Comparison of ENCODE assay signal across 10 cellular contexts in the genomic region with DNA sequence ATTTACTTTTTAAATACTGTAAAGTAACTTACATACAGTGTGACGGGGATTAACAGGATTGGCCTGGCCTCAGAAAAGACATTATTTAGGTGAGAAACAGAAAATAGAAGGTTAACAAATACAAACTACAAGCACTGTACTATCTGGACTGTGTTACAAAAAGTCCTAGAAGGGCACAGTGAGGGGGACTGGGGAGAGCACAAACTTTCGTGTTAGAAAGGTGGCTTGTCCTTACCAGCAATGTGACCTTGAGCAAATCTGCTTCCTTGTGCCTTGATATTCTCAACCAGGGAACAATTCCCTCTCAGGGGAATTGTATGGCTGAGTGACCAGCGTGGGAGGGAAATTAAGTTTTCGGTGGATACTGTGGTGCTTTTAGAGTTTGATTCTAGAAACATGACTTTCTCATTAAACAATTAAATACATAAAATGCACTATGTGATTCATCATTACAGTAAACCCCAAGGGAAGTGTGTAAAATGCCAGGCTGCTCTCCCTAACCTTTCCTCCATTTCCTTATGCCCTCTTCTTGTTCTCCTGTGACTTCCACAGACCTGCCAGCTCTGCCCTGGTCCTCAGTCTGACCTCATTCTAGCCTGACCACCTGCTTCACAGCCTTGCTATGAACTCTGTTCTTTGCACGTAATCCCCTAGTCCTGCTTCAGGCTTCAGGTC. TPM values are rescaled to one million over a fixed set of nuclear protein-coding genes. Genes with fewer than 3 reads are reported as not detected.
DNase-seq lines count a peak whose midpoint lies in the region; ATAC-seq and TF ChIP-seq lines count a peak whose summit lies in the region.
"Had no signal": no experiment of that assay in that cellular context is flagged by ENCODE, and none has a peak within 500 bp of the region (broad histone marks: within the 10 kb centered on the region; RNA-seq: fewer than 3 reads in every experiment).

No MANE protein-coding gene starts in this region.

- DNase-seq in EL, result peak; percentile 43
- peak; percentile 56 for DNase-seq in MG63
- no peak for DNase-seq in effector memory CD8-positive, alpha-beta T cell
- no peak for DNase-seq in stimulated activated CD4-positive, alpha-beta T cell treated with anti-CD3 and anti-CD28 coated beads, Interleukin-1b, Interleukin-23, amount 100 ng/mL, for 48 hours
- no peak for DNase-seq in NCI-H510A (lab: John Stamatoyannopoulos, UW)
- DNase-seq: activated CD4-positive, CD25-positive, alpha-beta regulatory T cell; NCI-H2171 treated with DMSO at 0.1 percent for 48 hours; thyroid gland had no signal

- peak overlapping the region; percentile 40 to 42 for H3K4me3 Mint-ChIP-seq in effector memory CD8-positive, alpha-beta T cell
- H3K4me3 Mint-ChIP-seq in nephron, result no peak overlapping the region

- no peaks in the 10 kb centered on the region for H3K27me3 Mint-ChIP-seq in effector memory CD8-positive, alpha-beta T cell
- no peaks in the 10 kb centered on the region for H3K27me3 Mint-ChIP-seq in nephron (ENCODE audit: low read depth)

- no peaks in the 10 kb centered on the region for H3K36me3 ChIP-seq in MG63
- H3K36me3 ChIP-seq: thyroid gland had no signal

- no peak for TF ChIP-seq CTCF in nephron (IDR thresholded peaks at IDR 0.05; ENCODE audit: unreplicated experiment in 3 of 3)

- H3K27ac Mint-ChIP-seq in effector memory CD8-positive, alpha-beta T cell, result peak overlapping the region; percentile 80 to 92
- H3K27ac Mint-ChIP-seq in nephron, result peak overlapping the region in 2 of 3 experiments; percentile 4 to 58

- H3K36me3 Mint-ChIP-seq in effector memory CD8-positive, alpha-beta T cell (ENCODE audit: insufficient read depth), result no peaks in the 10 kb centered on the region
- H3K36me3 Mint-ChIP-seq in nephron (ENCODE audit: low read depth), result no peaks in the 10 kb centered on the region

- no peaks in the 10 kb centered on the region for H3K9me3 Mint-ChIP-seq in effector memory CD8-positive, alpha-beta T cell
- H3K9me3 Mint-ChIP-seq in nephron, result no peaks in the 10 kb centered on the region

- no peak overlapping the region for H3K4me3 ChIP-seq in MG63
- H3K4me3 ChIP-seq: thyroid gland had no signal

- H3K27me3 ChIP-seq in MG63, result no peaks in the 10 kb centered on the region
- H3K27me3 ChIP-seq: thyroid gland had no signal

- H3K9me3 ChIP-seq in MG63, result no peaks in the 10 kb centered on the region
- H3K9me3 ChIP-seq: thyroid gland had no signal

- no peak for ATAC-seq in effector memory CD8-positive, alpha-beta T cell (replicated peaks)
- ATAC-seq in GM21528 (IDR thresholded peaks at IDR 0.05; ENCODE audit: low FRiP score, unreplicated experiment), result no peak

- H3K4me1 Mint-ChIP-seq in effector memory CD8-positive, alpha-beta T cell (ENCODE audit: low read depth in 2 of 2), result peaks cover 59 to 88% of the 10 kb centered on the region in 2 donors
- peaks cover 6% of the 10 kb centered on the region for H3K4me1 Mint-ChIP-seq in nephron

RNA-seq across cellular contexts. Expression of gene OSBPL3, which starts 57.7 kb away (rescaled TPM):
- 2.3 and 5.6 TPM in 2 replicates for total RNA-seq in MG63 (2014; rRNA removed; shearing (Covaris generic); ENCODE audit: low replicate concordance)

Comparison
In these comparisons a context has a peak if more than half of its experiments do, and no peak if none do; other contexts are left out.
1. DNase-seq: peak in EL (single experiment) and MG63 (single experiment); none in effector memory CD8-positive, alpha-beta T cell (0 of 3), stimulated activated CD4-positive, alpha-beta T cell treated with anti-CD3 and anti-CD28 coated beads, Interleukin-1b, Interleukin-23, amount 100 ng/mL, for 48 hours (single experiment) and NCI-H510A (single experiment).
2. H3K4me3 Mint-ChIP-seq: peak in effector memory CD8-positive, alpha-beta T cell (2 of 2); none in nephron (0 of 3).